Comparison of ENCODE assay signal across 13 cellular contexts in genomic region chr5:54171645-54172384, GRCh38.
DNase-seq lines count a peak whose midpoint lies in the region; ATAC-seq and TF ChIP-seq lines count a peak whose summit lies in the region.
"Had no signal": no experiment of that assay in that cellular context is flagged by ENCODE, and none has a peak within 500 bp of the region (broad histone marks: within the 10 kb centered on the region; RNA-seq: fewer than 3 reads in every experiment).

No MANE protein-coding gene starts in this region.

- no peaks in the 10 kb centered on the region for H3K9me2 ChIP-seq in OCI-LY7 (ENCODE audit: insufficient read depth, low read length)

- peak overlapping the region; percentile 88 for H3K27ac ChIP-seq in OCI-LY7 (ENCODE audit: low read depth, low read length, poor library complexity, severe bottlenecking)
- H3K27ac ChIP-seq: ovary had no signal

- H3K4me3 ChIP-seq in OCI-LY7 (ENCODE audit: low read depth, low read length, poor library complexity, severe bottlenecking), result peak overlapping the region; percentile 56
- H3K4me3 ChIP-seq: ovary had no signal

- peaks cover 7% of the 10 kb centered on the region; the same call in 1 of the 2 replicates for H3K9me3 ChIP-seq in OCI-LY7 (ENCODE audit: low read length)
- H3K9me3 ChIP-seq: ovary had no signal

- TF ChIP-seq CTCF in OCI-LY7 (conservative IDR thresholded peaks at IDR 0.05; ENCODE audit: low read length), result no peak

- peak; percentile 51 for ATAC-seq in HG02571 (IDR thresholded peaks at IDR 0.05; ENCODE audit: unreplicated experiment)
- no peak for ATAC-seq in GM19035 (IDR thresholded peaks at IDR 0.05; ENCODE audit: unreplicated experiment)
- ATAC-seq in GM18498 (IDR thresholded peaks at IDR 0.05; ENCODE audit: unreplicated experiment), result no peak
- no peak for ATAC-seq in HG02870 (IDR thresholded peaks at IDR 0.05; ENCODE audit: unreplicated experiment)
- no peak for ATAC-seq in HG02610 (IDR thresholded peaks at IDR 0.05; ENCODE audit: unreplicated experiment)

- peak; percentile 51 for DNase-seq in EL
- peak; percentile 78 for DNase-seq in OCI-LY7 (ENCODE audit: low spot score)
- peak; percentile 64 for DNase-seq in glomerular visceral epithelial cell (ENCODE audit: extremely low spot score)
- DNase-seq: activated naive CD4-positive, alpha-beta T cell; H7; NCI-H1105; ovary; stimulated activated CD8-positive, alpha-beta memory T cell treated with anti-CD3 and anti-CD28 coated beads, Interleukin-4, amount 100 ng/mL, for 48 hours had no signal

- POLR2A ChIA-PET in OCI-LY7 (lab: Charles Lee), result interaction anchor here (0.9 to 1.0 kb wide), 2 partner anchors 15 to 59 kb away, joined by 3 read pairs; no protein-coding TSS in a partner anchor

- no peaks in the 10 kb centered on the region for H4K20me1 ChIP-seq in OCI-LY7 (ENCODE audit: insufficient read depth, low read length)

- intact Hi-C loops in OCI-LY7 (cut with micrococcal nuclease; ENCODE audit: unreplicated experiment), result no loop called here

- peak overlapping the region; percentile 48; the same call in 1 of the 2 replicates for H2AFZ ChIP-seq in OCI-LY7 (ENCODE audit: low read length)

- H3K4me2 ChIP-seq in OCI-LY7 (ENCODE audit: low read length), result peak overlapping the region; percentile 74

- H3K4me1 ChIP-seq in OCI-LY7 (ENCODE audit: insufficient read depth, low read length, poor library complexity, severe bottlenecking), result peaks cover 62% of the 10 kb centered on the region

- CTCF ChIA-PET in OCI-LY7 (lab: Charles Lee; ENCODE audit: unreplicated experiment), result no interaction called here

- no TSS peak for BruUV-seq in OCI-LY7 (replicated peaks; lab: Mats Ljungman, UMichigan)

- peaks cover 3% of the 10 kb centered on the region; the same call in 1 of the 2 replicates for H3K36me3 ChIP-seq in OCI-LY7 (ENCODE audit: insufficient read depth, low read length)
- H3K36me3 ChIP-seq: ovary had no signal

- H3K79me2 ChIP-seq in OCI-LY7 (ENCODE audit: insufficient read depth, low read depth, low read length), result no peaks in the 10 kb centered on the region; the same call in 1 of the 2 replicates
